In genomic region chr6:158262082-158262481, GRCh38 we compare ENCODE assay signal across 26 cellular contexts.
"Had no signal": no experiment of that assay in that cellular context is flagged by ENCODE, and none has a peak within 500 bp of the region (broad histone marks: within the 10 kb centered on the region; RNA-seq: fewer than 3 reads in every experiment).

No MANE protein-coding gene starts in this region.

- H3K27me3 ChIP-seq: ascending aorta, cardiac muscle cell, Peyer's patch had no signal

- H3K27ac ChIP-seq: ascending aorta, Peyer's patch, VCaP had no signal

- H3K4me3 ChIP-seq: ascending aorta, cardiac muscle cell, Peyer's patch had no signal

- H3K9me3 ChIP-seq: ascending aorta, Peyer's patch had no signal

- H3K4me1 ChIP-seq: ascending aorta, Peyer's patch had no signal

- DNase-seq: activated B cell treated with CpG ODN at 0.5 μM for 24 hours; activated CD4-positive, alpha-beta memory T cell treated with anti-CD3 and anti-CD28 coated beads, Interleukin-2, amount 10 ng/mL, durations not matched to agents 7 days and 5 days; activated CD4-positive, CD25-positive, alpha-beta regulatory T cell treated with anti-CD3 and anti-CD28 coated beads, Interleukin-2, amount 50 U/mL, for 72 hours; activated CD8-positive, alpha-beta memory T cell treated with anti-CD3 and anti-CD28 coated beads for 24 hours; activated CD8-positive, alpha-beta memory T cell treated with anti-CD3 and anti-CD28 coated beads, Interleukin-2, amount 10 ng/mL, durations not matched to agents 7 days and 5 days; activated CD8-positive, alpha-beta memory T cell treated with anti-CD3 and anti-CD28 coated beads, Interleukin-2, amount 50 U/mL, for 48 hours; activated effector memory CD4-positive, alpha-beta T cell treated with Interleukin-2 at 50 U/mL for 16 hours; activated naive CD8-positive, alpha-beta T cell treated with anti-CD3 and anti-CD28 coated beads, Interleukin-2, amount 10 ng/mL, durations not matched to agents 7 days and 5 days; activated T-cell treated with anti-CD3 and anti-CD28 coated beads, Interleukin-2, amount 50 U/mL, for 48 hours; amygdala; KG1; MM.1S; MV-4-11; NCI-H1092; NCI-H1436 treated with DMSO at 0.1 percent for 48 hours; NCI-H1694 treated with DMSO at 0.1 percent for 48 hours; NCI-H2029; PC-3; Peyer's patch; RPMI8226; SIG-M5; SW 1271; T-helper 9 cell had no signal

- H3K36me3 ChIP-seq: ascending aorta, cardiac muscle cell, Peyer's patch had no signal
